In the genomic region with DNA sequence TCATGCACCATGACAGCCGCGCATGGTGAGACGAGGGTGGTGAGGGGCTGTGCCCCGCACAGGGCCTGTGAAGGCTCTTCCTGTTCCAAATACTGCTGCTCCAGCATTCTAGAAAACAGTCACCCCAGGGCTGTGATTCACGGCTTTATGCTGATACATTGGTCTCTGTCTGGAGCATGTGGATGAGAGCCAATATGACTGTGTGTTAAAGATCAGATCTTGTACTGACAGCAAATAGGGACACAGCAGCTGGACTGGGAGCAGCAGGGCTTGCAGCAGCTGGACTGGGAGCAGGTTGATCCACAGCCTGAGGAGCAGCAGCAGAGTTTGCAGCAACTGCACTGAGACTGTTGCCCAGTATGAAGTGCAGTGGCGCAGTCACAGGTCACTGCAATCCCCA, we compare ENCODE assay signal across 14 cellular contexts. TPM values are rescaled to one million over a fixed set of nuclear protein-coding genes. Genes with fewer than 3 reads are reported as not detected.
"Had no signal": no experiment of that assay in that cellular context is flagged by ENCODE, and none has a peak within 500 bp of the region (broad histone marks: within the 10 kb centered on the region; RNA-seq: fewer than 3 reads in every experiment).

No MANE protein-coding gene starts in this region.

RNA-seq across cellular contexts. Expression of gene KRTAP5-11, which starts 3.2 kb away (rescaled TPM):
- total RNA-seq: activated CD4-positive, alpha-beta T cell treated with anti-CD3 and anti-CD28 coated beads, Interleukin-2, amount 10 ng/mL, durations not matched to agents 24 days and 14 days; activated CD8-positive, alpha-beta memory T cell treated with anti-CD3 and anti-CD28 coated beads for 36 hours; activated CD8-positive, alpha-beta T cell treated with anti-CD3 and anti-CD28 coated beads for 36 hours; activated naive CD8-positive, alpha-beta T cell treated with anti-CD3 and anti-CD28 coated beads, Interleukin-2, amount 10 ng/mL, durations not matched to agents 7 days and 5 days; activated T-cell treated with anti-CD3 and anti-CD28 coated beads, Interleukin-2, amount 50 U/mL, for 72 hours; activated T-helper 2 cell treated with anti-CD3 and anti-CD28 coated beads, Interferon-gamma antibody, Interleukin-2, Interleukin-4, amounts not matched to agents 10 μg/mL and 5 μg/mL and 100 μg/mL, durations not matched to agents 14 hours and 24 hours and 36 hours; ascending aorta; breast epithelium; MCF 10A; Peyer's patch; SJCRH30; T-helper 1 cell treated with Interleukin-12 subunit alpha and Interleukin-12 subunit beta and Interleukin-4 antibody, amounts not matched to agents 30 ng/mL and 1 ng/mL, for 36 hours; T-helper 2 cell treated with Interferon-gamma antibody and Interleukin-4, amounts not matched to agents 100 ng/mL and 5 ng/mL, for 36 hours had no signal
- polyA plus RNA-seq: adipose tissue had no signal

RNA-seq across cellular contexts. Expression of gene KRTAP5-10, which starts 14.1 kb away (rescaled TPM):
- total RNA-seq: activated CD4-positive, alpha-beta T cell treated with anti-CD3 and anti-CD28 coated beads, Interleukin-2, amount 10 ng/mL, durations not matched to agents 24 days and 14 days; activated CD8-positive, alpha-beta memory T cell treated with anti-CD3 and anti-CD28 coated beads for 36 hours; activated CD8-positive, alpha-beta T cell treated with anti-CD3 and anti-CD28 coated beads for 36 hours; activated naive CD8-positive, alpha-beta T cell treated with anti-CD3 and anti-CD28 coated beads, Interleukin-2, amount 10 ng/mL, durations not matched to agents 7 days and 5 days; activated T-cell treated with anti-CD3 and anti-CD28 coated beads, Interleukin-2, amount 50 U/mL, for 72 hours; activated T-helper 2 cell treated with anti-CD3 and anti-CD28 coated beads, Interferon-gamma antibody, Interleukin-2, Interleukin-4, amounts not matched to agents 10 μg/mL and 5 μg/mL and 100 μg/mL, durations not matched to agents 14 hours and 24 hours and 36 hours; ascending aorta; breast epithelium; MCF 10A; Peyer's patch; SJCRH30; T-helper 1 cell treated with Interleukin-12 subunit alpha and Interleukin-12 subunit beta and Interleukin-4 antibody, amounts not matched to agents 30 ng/mL and 1 ng/mL, for 36 hours; T-helper 2 cell treated with Interferon-gamma antibody and Interleukin-4, amounts not matched to agents 100 ng/mL and 5 ng/mL, for 36 hours had no signal
- polyA plus RNA-seq: adipose tissue had no signal

RNA-seq across cellular contexts. Expression of gene KRTAP5-9, which starts 31.3 kb away (rescaled TPM):
- total RNA-seq: activated CD4-positive, alpha-beta T cell treated with anti-CD3 and anti-CD28 coated beads, Interleukin-2, amount 10 ng/mL, durations not matched to agents 24 days and 14 days; activated CD8-positive, alpha-beta memory T cell treated with anti-CD3 and anti-CD28 coated beads for 36 hours; activated CD8-positive, alpha-beta T cell treated with anti-CD3 and anti-CD28 coated beads for 36 hours; activated naive CD8-positive, alpha-beta T cell treated with anti-CD3 and anti-CD28 coated beads, Interleukin-2, amount 10 ng/mL, durations not matched to agents 7 days and 5 days; activated T-helper 2 cell treated with anti-CD3 and anti-CD28 coated beads, Interferon-gamma antibody, Interleukin-2, Interleukin-4, amounts not matched to agents 10 μg/mL and 5 μg/mL and 100 μg/mL, durations not matched to agents 14 hours and 24 hours and 36 hours; ascending aorta; MCF 10A; SJCRH30; T-helper 1 cell treated with Interleukin-12 subunit alpha and Interleukin-12 subunit beta and Interleukin-4 antibody, amounts not matched to agents 30 ng/mL and 1 ng/mL, for 36 hours had no signal
- polyA plus RNA-seq: adipose tissue had no signal

RNA-seq across cellular contexts. Expression of gene KRTAP5-8, which starts 41.7 kb away (rescaled TPM):
- total RNA-seq: activated CD4-positive, alpha-beta T cell treated with anti-CD3 and anti-CD28 coated beads, Interleukin-2, amount 10 ng/mL, durations not matched to agents 24 days and 14 days; activated CD8-positive, alpha-beta memory T cell treated with anti-CD3 and anti-CD28 coated beads for 36 hours; activated CD8-positive, alpha-beta T cell treated with anti-CD3 and anti-CD28 coated beads for 36 hours; activated naive CD8-positive, alpha-beta T cell treated with anti-CD3 and anti-CD28 coated beads, Interleukin-2, amount 10 ng/mL, durations not matched to agents 7 days and 5 days; activated T-cell treated with anti-CD3 and anti-CD28 coated beads, Interleukin-2, amount 50 U/mL, for 72 hours; activated T-helper 2 cell treated with anti-CD3 and anti-CD28 coated beads, Interferon-gamma antibody, Interleukin-2, Interleukin-4, amounts not matched to agents 10 μg/mL and 5 μg/mL and 100 μg/mL, durations not matched to agents 14 hours and 24 hours and 36 hours; ascending aorta; MCF 10A; SJCRH30; T-helper 2 cell treated with Interferon-gamma antibody and Interleukin-4, amounts not matched to agents 100 ng/mL and 5 ng/mL, for 36 hours had no signal
- polyA plus RNA-seq: adipose tissue had no signal

RNA-seq across cellular contexts. Expression of gene KRTAP5-7, which starts 52.4 kb away (rescaled TPM):
- total RNA-seq: activated CD4-positive, alpha-beta T cell treated with anti-CD3 and anti-CD28 coated beads, Interleukin-2, amount 10 ng/mL, durations not matched to agents 24 days and 14 days; activated CD8-positive, alpha-beta memory T cell treated with anti-CD3 and anti-CD28 coated beads for 36 hours; activated CD8-positive, alpha-beta T cell treated with anti-CD3 and anti-CD28 coated beads for 36 hours; activated naive CD8-positive, alpha-beta T cell treated with anti-CD3 and anti-CD28 coated beads, Interleukin-2, amount 10 ng/mL, durations not matched to agents 7 days and 5 days; activated T-cell treated with anti-CD3 and anti-CD28 coated beads, Interleukin-2, amount 50 U/mL, for 72 hours; ascending aorta; MCF 10A; SJCRH30 had no signal
